9 cellular contexts compared by ENCODE assay signal in the genomic region with DNA sequence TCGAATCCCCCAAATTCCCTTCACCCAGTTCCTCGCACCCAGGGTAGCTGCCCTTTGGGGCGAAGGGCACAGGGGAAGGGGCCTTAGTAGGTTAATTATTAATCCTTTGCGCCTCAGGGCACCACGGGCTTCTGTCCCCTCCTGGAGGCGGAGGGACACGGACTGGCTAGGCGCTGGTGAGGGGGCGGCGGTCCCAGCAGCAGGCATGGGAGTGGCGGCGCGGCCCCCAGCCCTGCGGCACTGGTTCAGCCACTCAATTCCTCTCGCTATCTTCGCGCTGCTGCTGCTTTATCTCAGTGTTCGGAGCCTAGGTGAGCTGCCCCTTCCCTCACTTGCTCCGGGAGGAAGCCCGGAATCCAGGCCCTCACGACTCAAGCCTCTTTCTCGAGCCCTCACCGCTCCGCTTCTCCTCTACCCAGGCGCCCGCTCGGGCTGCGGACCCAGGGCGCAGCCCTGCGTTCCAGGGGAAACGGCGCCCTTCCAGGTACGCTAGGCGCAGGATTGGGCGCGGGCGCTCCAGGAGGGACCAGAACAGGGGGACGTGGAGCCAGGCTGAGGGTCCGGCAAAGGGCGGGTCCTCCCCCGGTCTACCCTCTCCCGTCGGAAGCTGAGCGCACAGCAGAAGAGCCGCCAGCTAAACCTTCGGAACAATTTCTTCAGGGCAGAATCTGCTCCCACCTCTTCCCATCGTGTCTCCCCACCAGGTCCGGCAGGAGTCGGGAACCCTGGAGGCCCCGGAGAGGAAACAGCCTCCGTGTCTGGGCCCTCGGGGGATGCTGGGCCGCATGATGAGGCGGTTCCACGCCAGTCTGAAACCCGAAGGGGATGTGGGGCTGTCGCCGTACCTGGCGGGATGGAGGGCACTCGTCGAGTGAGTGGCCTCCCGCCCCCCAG. TPM values are rescaled to one million over a fixed set of nuclear protein-coding genes. Genes with fewer than 3 reads are reported as not detected.
DNase-seq lines count a peak whose midpoint lies in the region; ATAC-seq, FAIRE-seq and TF ChIP-seq lines count a peak whose summit lies in the region.
"Had no signal": no experiment of that assay in that cellular context is flagged by ENCODE, and none has a peak within 500 bp of the region (broad histone marks: within the 10 kb centered on the region; RNA-seq: fewer than 3 reads in every experiment).

A gene (plus strand): TSS at position 158 of the 894 bp plus-strand sequence. CDS start 48 bp downstream, at position 206.

- H3K27me3 ChIP-seq in iPS-18a (ENCODE audit: control insufficient read depth, insufficient read depth, low read length) = peaks cover 74% of the 10 kb centered on the region

- no peak within 1 kb of the TSS for H3K9ac ChIP-seq in iPS-18a (ENCODE audit: low read length)

- ATAC-seq in A549 (no peak; a peak in 3 of 6 replicates), GM19467 (IDR thresholded peaks at IDR 0.05; ENCODE audit: unreplicated experiment) (peak; percentile 7)
- no peak for ATAC-seq in activated CD8-positive, alpha-beta T cell treated with anti-CD3 and anti-CD28 coated beads for 36 hours
- ATAC-seq in stimulated activated effector memory CD8-positive, alpha-beta T cell treated with anti-CD3 and anti-CD28 coated beads, Interleukin-12 subunit alpha, Interleukin-12 subunit beta, amount 100 ng/mL, for 72 hours = no peak

- peak within 1 kb of the TSS; percentile 91 to 98 for H3K27ac ChIP-seq in A549
- H3K27ac ChIP-seq in iPS-18a (ENCODE audit: low read length) = no peak within 1 kb of the TSS

- H3K9me3 ChIP-seq in A549 = no peaks in the 10 kb centered on the region
- H3K9me3 ChIP-seq in iPS-18a (ENCODE audit: control insufficient read depth, low read depth, low read length) = no peaks in the 10 kb centered on the region

- 63% methylated on average over 62 of the region's 62 CpGs for WGBS in A549 (ENCODE audit: missing lambda C conversion rate)

- peak within 1 kb of the TSS; percentile 20 for H3K27ac Mint-ChIP-seq in activated CD8-positive, alpha-beta T cell treated with anti-CD3 and anti-CD28 coated beads for 36 hours
- H3K27ac Mint-ChIP-seq in stimulated activated effector memory CD8-positive, alpha-beta T cell treated with anti-CD3 and anti-CD28 coated beads, Interleukin-12 subunit alpha, Interleukin-12 subunit beta, amount 100 ng/mL, for 72 hours = no peak within 1 kb of the TSS

- no peaks in the 10 kb centered on the region for H3K36me3 Mint-ChIP-seq in activated CD8-positive, alpha-beta T cell treated with anti-CD3 and anti-CD28 coated beads for 36 hours (ENCODE audit: low read depth)
- H3K36me3 Mint-ChIP-seq in stimulated activated effector memory CD8-positive, alpha-beta T cell treated with anti-CD3 and anti-CD28 coated beads, Interleukin-12 subunit alpha, Interleukin-12 subunit beta, amount 100 ng/mL, for 72 hours = no peaks in the 10 kb centered on the region

- DNase-seq in A549 (ENCODE audit: low read depth in 1 of 2, low spot score in 1 of 2) (no peak), RPMI8226 (no peak), kidney glomerular epithelial cell (lab: John Stamatoyannopoulos, UW) (no peak), LoVo (ENCODE audit: low spot score) (no peak)
- no peak for DNase-seq in activated CD8-positive, alpha-beta T cell treated with anti-CD3 and anti-CD28 coated beads for 36 hours
- DNase-seq in stimulated activated effector memory CD8-positive, alpha-beta T cell treated with anti-CD3 and anti-CD28 coated beads, Interleukin-12 subunit alpha, Interleukin-12 subunit beta, amount 100 ng/mL, for 72 hours (ENCODE audit: low spot score in 2 of 2) = no peak

- peak within 1 kb of the TSS; percentile 72 for H3K4me3 Mint-ChIP-seq in activated CD8-positive, alpha-beta T cell treated with anti-CD3 and anti-CD28 coated beads for 36 hours
- peak within 1 kb of the TSS; percentile 80 for H3K4me3 Mint-ChIP-seq in stimulated activated effector memory CD8-positive, alpha-beta T cell treated with anti-CD3 and anti-CD28 coated beads, Interleukin-12 subunit alpha, Interleukin-12 subunit beta, amount 100 ng/mL, for 72 hours

- H3K4me1 ChIP-seq in A549 (peaks cover 27% of the 10 kb centered on the region), iPS-18a (ENCODE audit: control insufficient read depth, low read depth, low read length) (no peaks in the 10 kb centered on the region)

- peaks cover 41% of the 10 kb centered on the region for H3K27me3 Mint-ChIP-seq in activated CD8-positive, alpha-beta T cell treated with anti-CD3 and anti-CD28 coated beads for 36 hours

- peak within 1 kb of the TSS; percentile 97 for H3K4me2 ChIP-seq in A549

- intact Hi-C loops in activated CD8-positive, alpha-beta T cell treated with anti-CD3 and anti-CD28 coated beads for 36 hours (cut with micrococcal nuclease) = loop anchor here (5.0 kb wide), 1 partner anchor 93 kb away; no protein-coding TSS in a partner anchor

- FAIRE-seq in A549 (lab: Jason Lieb, UNC) = no peak

- no peak for TF ChIP-seq EP300 in A549 (IDR thresholded peaks at IDR 0.05)

- no peak for TF ChIP-seq CTCF in A549 (IDR thresholded peaks at IDR 0.05)
- TF ChIP-seq CTCF in activated CD8-positive, alpha-beta T cell treated with anti-CD3 and anti-CD28 coated beads for 36 hours (IDR thresholded peaks at IDR 0.05) = no peak

- no peak for TF ChIP-seq POLR2A in A549 (IDR thresholded peaks at IDR 0.05; ENCODE audit: low read length)

- H3K36me3 ChIP-seq in iPS-18a (ENCODE audit: control insufficient read depth, low read depth, low read length) = no peaks in the 10 kb centered on the region

- CTCF ChIA-PET in A549 (lab: Yijun Ruan, JAX) = interaction anchor here (0.5 to 9.4 kb wide), 59 partner anchors 11 to 368 kb away, joined by 3 to 271 read pairs (median 7); a partner anchor contains a TSS
- CTCF ChIA-PET in activated CD8-positive, alpha-beta T cell treated with anti-CD3 and anti-CD28 coated beads for 36 hours (lab: Charles Lee) = interaction anchor here (0.6 to 3.4 kb wide), 23 partner anchors 10 to 112 kb away, joined by 3 to 15 read pairs (median 4); a partner anchor contains a TSS

- POLR2A ChIA-PET in A549 (lab: Yijun Ruan, JAX) = interaction anchor here (0.6 to 2.3 kb wide), 22 partner anchors 9 to 178 kb away, joined by 3 to 25 read pairs (median 6); a partner anchor contains a TSS
- POLR2A ChIA-PET in activated CD8-positive, alpha-beta T cell treated with anti-CD3 and anti-CD28 coated beads for 36 hours (lab: Charles Lee) = interaction anchor here (1.1 to 2.3 kb wide), 9 partner anchors 11 to 110 kb away, joined by 3 to 11 read pairs (median 6); a partner anchor contains a TSS

- H3K9me3 Mint-ChIP-seq in activated CD8-positive, alpha-beta T cell treated with anti-CD3 and anti-CD28 coated beads for 36 hours = no peaks in the 10 kb centered on the region
- no peaks in the 10 kb centered on the region for H3K9me3 Mint-ChIP-seq in stimulated activated effector memory CD8-positive, alpha-beta T cell treated with anti-CD3 and anti-CD28 coated beads, Interleukin-12 subunit alpha, Interleukin-12 subunit beta, amount 100 ng/mL, for 72 hours

- peak within 1 kb of the TSS; percentile 62 for H3K4me3 ChIP-seq in A549
- peak within 1 kb of the TSS; percentile 73 for H3K4me3 ChIP-seq in iPS-18a (ENCODE audit: low read length)

- no peak for TF ChIP-seq RAD21 in A549 (conservative IDR thresholded peaks at IDR 0.05 in 1 of 2, IDR thresholded peaks at IDR 0.05 in 1 of 2)

- peaks cover 22% of the 10 kb centered on the region for H3K4me1 Mint-ChIP-seq in activated CD8-positive, alpha-beta T cell treated with anti-CD3 and anti-CD28 coated beads for 36 hours (ENCODE audit: low read depth)
- H3K4me1 Mint-ChIP-seq in stimulated activated effector memory CD8-positive, alpha-beta T cell treated with anti-CD3 and anti-CD28 coated beads, Interleukin-12 subunit alpha, Interleukin-12 subunit beta, amount 100 ng/mL, for 72 hours = peaks cover 23% of the 10 kb centered on the region

TF ChIP-seq in A549, 52 proteins besides CTCF, POLR2A, EP300 and RAD21:
- TF ChIP-seq CEBPB (IDR thresholded peaks at IDR 0.05) = no peak

RNA-seq across cellular contexts. Expression of the gene that starts here (rescaled TPM):
- not detected in 2 replicates for polyA plus RNA-seq in A549 (2011; rRNA removed)
- 0.04 and 0.06 TPM in 2 replicates for polyA plus RNA-seq in A549 (2012; cell fraction: cytosol; rRNA removed)
- polyA plus RNA-seq in A549 (2012; cell fraction: nucleus; rRNA removed) = 0.06 TPM in 1 of 2 replicates, not detected in the other
- not detected in 3 replicates for polyA plus RNA-seq in A549 (2017; fragmentation: RNase III; extraction: RNeasy Plus Mini Kit Qiagen cat#74134 plus additional on column Dnase treatment)
- not detected in 2 replicates for polyA minus RNA-seq in A549 (2011; rRNA and poly(A)+ RNA removed)
- not detected for total RNA-seq in activated CD8-positive, alpha-beta T cell treated with anti-CD3 and anti-CD28 coated beads for 36 hours
- total RNA-seq: myocyte had no signal
